1 cellular context compared by ENCODE assay signal in the genomic region with DNA sequence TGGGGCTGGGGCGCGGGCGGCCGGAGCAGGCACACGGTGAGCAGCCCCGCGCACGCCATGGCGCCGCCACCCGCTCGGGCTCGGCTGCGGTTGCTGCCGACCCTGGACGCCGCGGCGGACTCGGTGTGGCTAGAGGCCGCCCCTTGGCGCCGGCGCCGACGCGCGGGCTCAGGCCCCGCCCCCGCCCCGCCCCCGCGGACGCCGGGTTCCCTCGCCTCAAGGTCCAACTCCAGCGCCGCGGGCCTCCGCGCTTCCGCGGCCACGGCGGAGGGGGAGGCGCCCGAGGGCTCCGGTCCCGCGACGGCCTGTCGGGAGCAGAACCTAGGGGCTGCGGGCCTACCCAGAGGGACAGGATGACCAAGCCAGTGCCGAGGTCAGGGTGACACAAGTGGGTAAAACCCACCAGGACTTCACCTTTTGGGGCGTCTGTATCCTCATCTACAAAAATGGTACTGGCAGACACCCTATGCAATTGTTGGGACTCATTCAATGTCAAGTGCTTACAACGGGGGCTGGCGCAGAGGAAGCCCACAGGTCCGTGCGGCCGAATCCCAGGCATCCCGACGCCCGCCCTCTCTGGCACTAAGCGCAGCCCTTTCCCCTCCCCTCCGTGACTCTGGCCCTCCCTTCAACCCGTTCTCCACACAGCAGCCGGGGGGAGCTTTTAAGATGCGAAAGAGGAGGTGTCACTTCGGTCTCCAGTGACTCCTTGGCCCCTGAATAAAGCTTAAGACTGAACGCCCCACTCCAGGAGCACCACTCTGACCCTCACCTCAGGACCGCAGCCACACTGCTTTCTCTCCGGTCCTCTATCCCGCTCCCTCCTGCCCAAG.
TF ChIP-seq lines count a peak whose summit lies in the region.

NECAB3 (minus strand) TSS at position 135 of the 833 bp plus-strand sequence; CDS start at position 59, 76 bp downstream.

TF ChIP-seq in HepG2, 621 proteins besides CTCF, POLR2A, EP300 and RAD21 (continued from another document and continues in another):
- TF ChIP-seq ZBTB40 (IDR thresholded peaks at IDR 0.05), result no peak
- peak; percentile 90 for TF ChIP-seq ZBTB40 (CRISPR knock-in tag; IDR thresholded peaks at IDR 0.05)
- TF ChIP-seq CAMTA2 (CRISPR knock-in tag; IDR thresholded peaks at IDR 0.05; ENCODE audit: borderline replicate concordance), result no peak; the same call in 1 of the 2 replicates
- peak; percentile 38 for TF ChIP-seq KLF6 (CRISPR knock-in tag; IDR thresholded peaks at IDR 0.05)
- peak; percentile 92 for TF ChIP-seq SKI (IDR thresholded peaks at IDR 0.05; ENCODE audit: partially characterized antibody)
- peak; percentile 44; the same call in 1 of the 2 replicates for TF ChIP-seq KMT2B (CRISPR knock-in tag; IDR thresholded peaks at IDR 0.05)
- peak; percentile 72 for TF ChIP-seq POLR2AphosphoS5 (IDR thresholded peaks at IDR 0.05; ENCODE audit: low read depth, low read length)
- TF ChIP-seq ZNF619 (CRISPR knock-in tag; IDR thresholded peaks at IDR 0.05), result no peak; the same call in 1 of the 2 replicates
- peak; percentile 94 for TF ChIP-seq ZFX (CRISPR knock-in tag; IDR thresholded peaks at IDR 0.05; ENCODE audit: low read depth)
- peak; percentile 62; the same call in 1 of the 2 replicates for TF ChIP-seq MIXL1 (CRISPR knock-in tag; IDR thresholded peaks at IDR 0.05)
- peak; percentile 6 for TF ChIP-seq NCOA2 (CRISPR knock-in tag; IDR thresholded peaks at IDR 0.05)
- TF ChIP-seq ONECUT2 (CRISPR knock-in tag; IDR thresholded peaks at IDR 0.05), result peak; percentile 15; the same call in 1 of the 2 replicates
- TF ChIP-seq, protein P1, sequence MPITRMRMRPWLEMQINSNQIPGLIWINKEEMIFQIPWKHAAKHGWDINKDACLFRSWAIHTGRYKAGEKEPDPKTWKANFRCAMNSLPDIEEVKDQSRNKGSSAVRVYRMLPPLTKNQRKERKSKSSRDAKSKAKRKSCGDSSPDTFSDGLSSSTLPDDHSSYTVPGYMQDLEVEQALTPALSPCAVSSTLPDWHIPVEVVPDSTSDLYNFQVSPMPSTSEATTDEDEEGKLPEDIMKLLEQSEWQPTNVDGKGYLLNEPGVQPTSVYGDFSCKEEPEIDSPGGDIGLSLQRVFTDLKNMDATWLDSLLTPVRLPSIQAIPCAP (CRISPR knock-in tag; IDR thresholded peaks at IDR 0.05; ENCODE audit: low read depth), result no peak
- TF ChIP-seq, protein P2, sequence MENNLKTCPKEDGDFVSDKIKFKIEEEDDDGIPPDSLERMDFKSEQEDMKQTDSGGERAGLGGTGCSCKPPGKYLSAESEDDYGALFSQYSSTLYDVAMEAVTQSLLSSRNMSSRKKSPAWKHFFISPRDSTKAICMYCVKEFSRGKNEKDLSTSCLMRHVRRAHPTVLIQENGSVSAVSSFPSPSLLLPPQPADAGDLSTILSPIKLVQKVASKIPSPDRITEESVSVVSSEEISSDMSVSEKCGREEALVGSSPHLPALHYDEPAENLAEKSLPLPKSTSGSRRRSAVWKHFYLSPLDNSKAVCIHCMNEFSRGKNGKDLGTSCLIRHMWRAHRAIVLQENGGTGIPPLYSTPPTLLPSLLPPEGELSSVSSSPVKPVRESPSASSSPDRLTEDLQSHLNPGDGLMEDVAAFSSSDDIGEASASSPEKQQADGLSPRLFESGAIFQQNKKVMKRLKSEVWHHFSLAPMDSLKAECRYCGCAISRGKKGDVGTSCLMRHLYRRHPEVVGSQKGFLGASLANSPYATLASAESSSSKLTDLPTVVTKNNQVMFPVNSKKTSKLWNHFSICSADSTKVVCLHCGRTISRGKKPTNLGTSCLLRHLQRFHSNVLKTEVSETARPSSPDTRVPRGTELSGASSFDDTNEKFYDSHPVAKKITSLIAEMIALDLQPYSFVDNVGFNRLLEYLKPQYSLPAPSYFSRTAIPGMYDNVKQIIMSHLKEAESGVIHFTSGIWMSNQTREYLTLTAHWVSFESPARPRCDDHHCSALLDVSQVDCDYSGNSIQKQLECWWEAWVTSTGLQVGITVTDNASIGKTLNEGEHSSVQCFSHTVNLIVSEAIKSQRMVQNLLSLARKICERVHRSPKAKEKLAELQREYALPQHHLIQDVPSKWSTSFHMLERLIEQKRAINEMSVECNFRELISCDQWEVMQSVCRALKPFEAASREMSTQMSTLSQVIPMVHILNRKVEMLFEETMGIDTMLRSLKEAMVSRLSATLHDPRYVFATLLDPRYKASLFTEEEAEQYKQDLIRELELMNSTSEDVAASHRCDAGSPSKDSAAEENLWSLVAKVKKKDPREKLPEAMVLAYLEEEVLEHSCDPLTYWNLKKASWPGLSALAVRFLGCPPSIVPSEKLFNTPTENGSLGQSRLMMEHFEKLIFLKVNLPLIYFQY (CRISPR knock-in tag; IDR thresholded peaks at IDR 0.05; ENCODE audit: borderline replicate concordance), result peak; percentile 42; the same call in 1 of the 2 replicates
- TF ChIP-seq TFAP4 (IDR thresholded peaks at IDR 0.05; ENCODE audit: borderline replicate concordance, low read depth), result no peak
- no peak; the same call in 1 of the 2 replicates for TF ChIP-seq ZNF337 (CRISPR knock-in tag; IDR thresholded peaks at IDR 0.05; ENCODE audit: borderline replicate concordance, low read depth)
- no peak for TF ChIP-seq CHD4 (IDR thresholded peaks at IDR 0.05; ENCODE audit: borderline replicate concordance, low read length)
- peak; percentile 29; the same call in 1 of the 2 replicates for TF ChIP-seq ZNF713 (CRISPR knock-in tag; IDR thresholded peaks at IDR 0.05)
- TF ChIP-seq, protein P3, sequence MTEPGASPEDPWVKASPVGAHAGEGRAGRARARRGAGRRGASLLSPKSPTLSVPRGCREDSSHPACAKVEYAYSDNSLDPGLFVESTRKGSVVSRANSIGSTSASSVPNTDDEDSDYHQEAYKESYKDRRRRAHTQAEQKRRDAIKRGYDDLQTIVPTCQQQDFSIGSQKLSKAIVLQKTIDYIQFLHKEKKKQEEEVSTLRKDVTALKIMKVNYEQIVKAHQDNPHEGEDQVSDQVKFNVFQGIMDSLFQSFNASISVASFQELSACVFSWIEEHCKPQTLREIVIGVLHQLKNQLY (CRISPR knock-in tag; IDR thresholded peaks at IDR 0.05), result no peak
- TF ChIP-seq ZNF30 (CRISPR knock-in tag; IDR thresholded peaks at IDR 0.05), result no peak
- TF ChIP-seq POLR2AphosphoS2 (IDR thresholded peaks at IDR 0.05; ENCODE audit: low read depth, low read length), result no peak
- peak; percentile 80 for TF ChIP-seq ZNF350 (CRISPR knock-in tag; IDR thresholded peaks at IDR 0.05; ENCODE audit: borderline replicate concordance, low read depth)
- peak; percentile 86; the same call in 1 of the 2 replicates for TF ChIP-seq ZNF367 (CRISPR knock-in tag; IDR thresholded peaks at IDR 0.05; ENCODE audit: borderline replicate concordance)
- TF ChIP-seq, protein P4, sequence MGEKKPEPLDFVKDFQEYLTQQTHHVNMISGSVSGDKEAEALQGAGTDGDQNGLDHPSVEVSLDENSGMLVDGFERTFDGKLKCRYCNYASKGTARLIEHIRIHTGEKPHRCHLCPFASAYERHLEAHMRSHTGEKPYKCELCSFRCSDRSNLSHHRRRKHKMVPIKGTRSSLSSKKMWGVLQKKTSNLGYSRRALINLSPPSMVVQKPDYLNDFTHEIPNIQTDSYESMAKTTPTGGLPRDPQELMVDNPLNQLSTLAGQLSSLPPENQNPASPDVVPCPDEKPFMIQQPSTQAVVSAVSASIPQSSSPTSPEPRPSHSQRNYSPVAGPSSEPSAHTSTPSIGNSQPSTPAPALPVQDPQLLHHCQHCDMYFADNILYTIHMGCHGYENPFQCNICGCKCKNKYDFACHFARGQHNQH (CRISPR knock-in tag; IDR thresholded peaks at IDR 0.05), result peak; percentile 66; the same call in 1 of the 2 replicates
- TF ChIP-seq ZNF616 (CRISPR knock-in tag; IDR thresholded peaks at IDR 0.05; ENCODE audit: low read depth), result 0 out of 2 replicates have a peak, but pooled peaks have one; percentile 30
- TF ChIP-seq ATAD3A (CRISPR knock-in tag; IDR thresholded peaks at IDR 0.05), result peak; percentile 21; the same call in 1 of the 2 replicates
- TF ChIP-seq JDP2 (CRISPR knock-in tag; IDR thresholded peaks at IDR 0.05; ENCODE audit: borderline replicate concordance), result peak; percentile 37; the same call in 1 of the 2 replicates
- TF ChIP-seq ATF7-NPFF (CRISPR knock-in tag; IDR thresholded peaks at IDR 0.05; ENCODE audit: low read depth), result peak; percentile 92
- TF ChIP-seq, protein P5, sequence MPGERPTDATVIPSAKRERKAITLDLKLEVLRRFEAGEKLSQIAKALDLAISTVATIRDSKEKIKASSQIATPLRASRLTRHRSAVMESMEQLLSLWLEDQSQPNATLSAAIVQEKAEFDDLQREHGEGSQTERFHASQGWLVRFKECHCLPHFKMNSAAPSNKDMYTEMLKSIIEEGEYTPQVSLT (CRISPR knock-in tag; IDR thresholded peaks at IDR 0.05; ENCODE audit: borderline replicate concordance, low read depth), result no peak; the same call in 1 of the 2 replicates
- TF ChIP-seq TGIF2 (CRISPR knock-in tag; IDR thresholded peaks at IDR 0.05), result peak; percentile 73
